ENCODE assay signal across 16 cellular contexts in the genomic region with DNA sequence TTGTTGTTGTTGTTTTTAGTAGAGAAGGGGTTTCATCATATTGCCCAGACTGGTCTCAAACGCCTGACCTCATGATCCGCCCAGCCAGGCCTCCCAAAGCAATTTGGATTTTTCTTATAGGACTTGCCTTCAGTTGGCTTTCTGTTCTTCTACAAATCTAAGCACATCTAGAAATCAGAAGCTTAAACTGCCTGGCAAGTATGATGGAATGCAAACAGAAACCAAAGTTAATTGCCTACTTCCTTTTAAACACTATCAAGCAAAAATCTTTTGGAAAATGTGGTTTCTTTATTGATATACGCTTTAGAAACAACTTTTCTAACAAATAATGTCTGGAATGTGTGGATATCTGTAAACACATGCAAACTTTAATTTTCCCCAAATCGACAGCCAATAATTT.
DNase-seq lines count a peak whose midpoint lies in the region; ATAC-seq and TF ChIP-seq lines count a peak whose summit lies in the region.
"Had no signal": no experiment of that assay in that cellular context is flagged by ENCODE, and none has a peak within 500 bp of the region (broad histone marks: within the 10 kb centered on the region; RNA-seq: fewer than 3 reads in every experiment).

No MANE protein-coding gene starts in this region.

- H3K4me1 Mint-ChIP-seq in activated CD4-positive, alpha-beta T cell treated with anti-CD3 and anti-CD28 coated beads, Interleukin-2, amount 10 ng/mL, durations not matched to agents 24 days and 14 days = no peaks in the 10 kb centered on the region

- H3K9ac ChIP-seq in GM23248 (peak overlapping the region; percentile 63), fibroblast of lung (ENCODE audit: insufficient read depth, low read length) (no peak overlapping the region)

- H2AFZ ChIP-seq in GM23248 (peak overlapping the region; percentile 43), fibroblast of lung (ENCODE audit: low read length) (no peak overlapping the region)

- DNase-seq in GM23248 (peak; percentile 42), RPMI7951 (ENCODE audit: low read depth) (peak; percentile 67), fibroblast of lung (ENCODE audit: low read depth in 2 of 2) (peak; percentile 24 to 62), renal cortical epithelial cell (ENCODE audit: low read depth) (peak; percentile 53), NCI-H1694 treated with DMSO at 0.1 percent for 48 hours (lab: John Stamatoyannopoulos, UW) (no peak)
- DNase-seq in activated CD4-positive, alpha-beta T cell treated with anti-CD3 and anti-CD28 coated beads, Interleukin-2, amount 10 ng/mL, durations not matched to agents 24 days and 14 days = no peak
- DNase-seq: activated naive CD4-positive, alpha-beta T cell treated with Interleukin-2 at 50 U/mL for 16 hours; effector memory CD8-positive, alpha-beta T cell; left cardiac atrium; naive thymus-derived CD4-positive, alpha-beta T cell; NCI-H1105 treated with DMSO at 0.1 percent for 48 hours; NCI-H2227 treated with DMSO at 0.1 percent for 48 hours; stimulated activated CD4-positive, alpha-beta T cell treated with anti-CD3 and anti-CD28 coated beads, Interleukin-2, amount 100 ng/mL, for 24 hours had no signal

- H3K27ac Mint-ChIP-seq in activated CD4-positive, alpha-beta T cell treated with anti-CD3 and anti-CD28 coated beads, Interleukin-2, amount 10 ng/mL, durations not matched to agents 24 days and 14 days = no peak overlapping the region
- H3K27ac Mint-ChIP-seq: effector memory CD8-positive, alpha-beta T cell; naive thymus-derived CD4-positive, alpha-beta T cell had no signal

- H3K4me1 ChIP-seq in GM23248 (ENCODE audit: insufficient read depth) = peaks cover 14% of the 10 kb centered on the region
- H3K4me1 ChIP-seq in fibroblast of lung (ENCODE audit: control insufficient read depth, extremely low read depth, insufficient read depth, low read length) = no peaks in the 10 kb centered on the region
- H3K4me1 ChIP-seq: breast epithelium had no signal

- no peaks in the 10 kb centered on the region for H3K9me3 ChIP-seq in GM23248 (ENCODE audit: low read depth)
- no peaks in the 10 kb centered on the region for H3K9me3 ChIP-seq in fibroblast of lung (ENCODE audit: control insufficient read depth, insufficient read depth, low read depth, low read length)
- H3K9me3 ChIP-seq: breast epithelium had no signal

- H3K27me3 Mint-ChIP-seq in activated CD4-positive, alpha-beta T cell treated with anti-CD3 and anti-CD28 coated beads, Interleukin-2, amount 10 ng/mL, durations not matched to agents 24 days and 14 days = peaks cover 6% of the 10 kb centered on the region

- in situ Hi-C loops in GM23248 (cut with MboI) = no loop called here

- H3K4me3 Mint-ChIP-seq in activated CD4-positive, alpha-beta T cell treated with anti-CD3 and anti-CD28 coated beads, Interleukin-2, amount 10 ng/mL, durations not matched to agents 24 days and 14 days = no peak overlapping the region
- H3K4me3 Mint-ChIP-seq: effector memory CD8-positive, alpha-beta T cell; naive thymus-derived CD4-positive, alpha-beta T cell had no signal

- intact Hi-C loops in activated CD4-positive, alpha-beta T cell treated with anti-CD3 and anti-CD28 coated beads, Interleukin-2, amount 10 ng/mL, durations not matched to agents 24 days and 14 days (cut with micrococcal nuclease) = no loop called here

- no peaks in the 10 kb centered on the region for H3K27me3 ChIP-seq in GM23248 (replicated peaks; ENCODE audit: insufficient read depth)
- H3K27me3 ChIP-seq in fibroblast of lung (ENCODE audit: control insufficient read depth, insufficient read depth, low read length) = no peaks in the 10 kb centered on the region
- H3K27me3 ChIP-seq: breast epithelium had no signal

- no peaks in the 10 kb centered on the region for H3K36me3 ChIP-seq in GM23248 (ENCODE audit: low read depth)
- H3K36me3 ChIP-seq in fibroblast of lung (ENCODE audit: control insufficient read depth, insufficient read depth, low read length) = no peaks in the 10 kb centered on the region
- H3K36me3 ChIP-seq: breast epithelium had no signal

- WGBS in GM23248 (ENCODE audit: low coverage in 1 of 2, low lambda C conversion rate in 2 of 2, missing lambda C conversion rate in 2 of 2), 2 experiments = 49 to 50% methylated on average over 4 of the region's 4 CpGs

- H3K36me3 Mint-ChIP-seq in activated CD4-positive, alpha-beta T cell treated with anti-CD3 and anti-CD28 coated beads, Interleukin-2, amount 10 ng/mL, durations not matched to agents 24 days and 14 days (ENCODE audit: low read depth) = no peaks in the 10 kb centered on the region

- H3K79me2 ChIP-seq in GM23248 (ENCODE audit: insufficient read depth) (0 out of 2 replicates have a peak, but pooled peaks cover 4% of the 10 kb centered on the region), fibroblast of lung (ENCODE audit: control insufficient read depth, insufficient read depth, low read length) (peaks cover 3% of the 10 kb centered on the region)

- peaks cover 21% of the 10 kb centered on the region for H3F3A ChIP-seq in GM23248 (ENCODE audit: insufficient read depth)

- no peak for ATAC-seq in GM19035 (IDR thresholded peaks at IDR 0.05; ENCODE audit: unreplicated experiment)
- ATAC-seq: effector memory CD8-positive, alpha-beta T cell; naive thymus-derived CD4-positive, alpha-beta T cell; Panc1 had no signal

- H3K4me3 ChIP-seq in GM23248 = peak overlapping the region; percentile 68
- H3K4me3 ChIP-seq in fibroblast of lung (replicated peaks in 1 of 4; ENCODE audit: control extremely low read depth in 1 of 4, insufficient read depth in 1 of 4, low read depth in 3 of 4, low read length in 4 of 4) = no peak overlapping the region
- H3K4me3 ChIP-seq: breast epithelium had no signal

- no peaks in the 10 kb centered on the region for H3K9me2 ChIP-seq in GM23248 (ENCODE audit: insufficient read depth)

- H4K20me1 ChIP-seq in GM23248 (ENCODE audit: insufficient read depth) (no peaks in the 10 kb centered on the region), fibroblast of lung (ENCODE audit: control insufficient read depth, extremely low read depth, insufficient read depth, low read length) (no peaks in the 10 kb centered on the region)

- peak overlapping the region; percentile 64 for H3K27ac ChIP-seq in GM23248
- no peak overlapping the region for H3K27ac ChIP-seq in fibroblast of lung (ENCODE audit: insufficient read depth, low read length)
- H3K27ac ChIP-seq: breast epithelium had no signal

- TF ChIP-seq CTCF in fibroblast of lung (conservative IDR thresholded peaks at IDR 0.05 in 1 of 2, IDR thresholded peaks at IDR 0.05 in 1 of 2; ENCODE audit: low read depth in 1 of 2, low read length in 2 of 2) = no peak

- H3K4me2 ChIP-seq in GM23248 (ENCODE audit: unreplicated experiment) = peak overlapping the region; percentile 86
- H3K4me2 ChIP-seq in fibroblast of lung (ENCODE audit: extremely low read depth, insufficient read depth, low read length) = peak overlapping the region; percentile 69

- H3K9me3 Mint-ChIP-seq in activated CD4-positive, alpha-beta T cell treated with anti-CD3 and anti-CD28 coated beads, Interleukin-2, amount 10 ng/mL, durations not matched to agents 24 days and 14 days = no peaks in the 10 kb centered on the region
- H3K9me3 Mint-ChIP-seq: effector memory CD8-positive, alpha-beta T cell; naive thymus-derived CD4-positive, alpha-beta T cell had no signal

Comparison
In these comparisons a context has a peak if more than half of its experiments do, and no peak if none do; other contexts are left out.
1. DNase-seq: peak in GM23248 (single experiment), RPMI7951 (single experiment), fibroblast of lung (2 of 2) and renal cortical epithelial cell (single experiment); none in activated CD4-positive, alpha-beta T cell treated with anti-CD3 and anti-CD28 coated beads, Interleukin-2, amount 10 ng/mL, durations not matched to agents 24 days and 14 days (single experiment) and NCI-H1694 treated with DMSO at 0.1 percent for 48 hours (single experiment).